Comparison of ENCODE assay signal across 8 cellular contexts in genomic region chr14:60648169-60648933, GRCh38. TPM values are rescaled to one million over a fixed set of nuclear protein-coding genes. Genes with fewer than 3 reads are reported as not detected.
A peak's percentile ranks its signal among the peaks of the same experiment; 100 is the strongest.
DNase-seq lines count a peak whose midpoint lies in the region; ATAC-seq and TF ChIP-seq lines count a peak whose summit lies in the region.

No MANE protein-coding gene starts in this region.

- peaks cover 0 to 4% of the 10 kb centered on the region in 2 donors for H3K36me3 Mint-ChIP-seq in CD4-positive, alpha-beta memory T cell
- H3K36me3 Mint-ChIP-seq in chondrocyte (ENCODE audit: low read depth) = peaks cover 47% of the 10 kb centered on the region
- peaks cover 0 to 4% (median 0%) of the 10 kb centered on the region in 5 donors for H3K36me3 Mint-ChIP-seq in naive thymus-derived CD4-positive, alpha-beta T cell

- peak overlapping the region in 1 of 7 donors; percentile 22 for H3K27ac Mint-ChIP-seq in CD4-positive, alpha-beta memory T cell
- peak overlapping the region; percentile 98 for H3K27ac Mint-ChIP-seq in chondrocyte (ENCODE audit: unreplicated experiment)
- peak overlapping the region in 1 of 9 donors; percentile 46 for H3K27ac Mint-ChIP-seq in naive thymus-derived CD4-positive, alpha-beta T cell

- peak overlapping the region; percentile 40 to 76 (median 66) for H3K4me3 Mint-ChIP-seq in CD4-positive, alpha-beta memory T cell
- H3K4me3 Mint-ChIP-seq in chondrocyte (ENCODE audit: unreplicated experiment) = peak overlapping the region; percentile 98
- H3K4me3 Mint-ChIP-seq in naive thymus-derived CD4-positive, alpha-beta T cell = peak overlapping the region; percentile 57 to 72 (median 66)

- CTCF ChIA-PET in CD4-positive, alpha-beta memory T cell (lab: Charles Lee; ENCODE audit: partially characterized antibody) = no interaction called here
- CTCF ChIA-PET in naive thymus-derived CD4-positive, alpha-beta T cell (lab: Charles Lee) = no interaction called here

- H3K27me3 ChIP-seq in CD4-positive, alpha-beta memory T cell (ENCODE audit: insufficient read depth, low read length) = peaks cover 73% of the 10 kb centered on the region
- peaks cover 4 to 41% of the 10 kb centered on the region in 2 donors for H3K27me3 ChIP-seq in naive thymus-derived CD4-positive, alpha-beta T cell (ENCODE audit: control insufficient read depth in 2 of 2, insufficient read depth in 2 of 2, low read length in 2 of 2)

- H3K9me3 ChIP-seq in CD4-positive, alpha-beta memory T cell (ENCODE audit: control insufficient read depth in 1 of 2, low read length in 2 of 2) = no peaks in the 10 kb centered on the region
- no peaks in the 10 kb centered on the region for H3K9me3 ChIP-seq in naive thymus-derived CD4-positive, alpha-beta T cell (ENCODE audit: control insufficient read depth in 2 of 3, low read length in 3 of 3)

- no peak for ATAC-seq in naive thymus-derived CD4-positive, alpha-beta T cell
- no peak for ATAC-seq in HG03571 (IDR thresholded peaks at IDR 0.05; ENCODE audit: unreplicated experiment)

- intact Hi-C loops in CD4-positive, alpha-beta memory T cell (cut with micrococcal nuclease) = no loop called here
- intact Hi-C loops in naive thymus-derived CD4-positive, alpha-beta T cell (cut with micrococcal nuclease) = no loop called here

- H3K9me3 Mint-ChIP-seq in CD4-positive, alpha-beta memory T cell = peaks cover 0 to 5% (median 0%) of the 10 kb centered on the region in 8 donors
- no peaks in the 10 kb centered on the region for H3K9me3 Mint-ChIP-seq in chondrocyte (ENCODE audit: low read depth)
- H3K9me3 Mint-ChIP-seq in naive thymus-derived CD4-positive, alpha-beta T cell = peaks cover 0 to 4% (median 0%) of the 10 kb centered on the region in 11 donors

- H3K27ac ChIP-seq in CD4-positive, alpha-beta memory T cell (ENCODE audit: low read depth, low read length) = no peak overlapping the region
- H3K27ac ChIP-seq in naive thymus-derived CD4-positive, alpha-beta T cell (ENCODE audit: low read depth, low read length) = no peak overlapping the region

- POLR2A ChIA-PET in CD4-positive, alpha-beta memory T cell (lab: Charles Lee; ENCODE audit: partially characterized antibody) = no interaction called here
- POLR2A ChIA-PET in naive thymus-derived CD4-positive, alpha-beta T cell (lab: Charles Lee) = no interaction called here

- no peak overlapping the region for H3K4me3 ChIP-seq in CD4-positive, alpha-beta memory T cell (ENCODE audit: low read length in 2 of 2)
- no peak overlapping the region for H3K4me3 ChIP-seq in naive thymus-derived CD4-positive, alpha-beta T cell (ENCODE audit: low read length)

- TF ChIP-seq CTCF in chondrocyte (IDR thresholded peaks at IDR 0.05) = no peak

- H3K4me1 ChIP-seq in CD4-positive, alpha-beta memory T cell (ENCODE audit: insufficient read depth, low read length) = peaks cover 44% of the 10 kb centered on the region
- H3K4me1 ChIP-seq in naive thymus-derived CD4-positive, alpha-beta T cell (ENCODE audit: control insufficient read depth in 2 of 2, insufficient read depth in 2 of 2, low read length in 2 of 2) = peaks cover 8 to 19% of the 10 kb centered on the region in 2 donors

- H3K4me1 Mint-ChIP-seq in CD4-positive, alpha-beta memory T cell = peaks cover 22 to 64% (median 46%) of the 10 kb centered on the region in 4 donors
- peaks cover 63% of the 10 kb centered on the region for H3K4me1 Mint-ChIP-seq in chondrocyte (ENCODE audit: low read depth)
- peaks cover 21 to 61% (median 50%) of the 10 kb centered on the region in 7 donors for H3K4me1 Mint-ChIP-seq in naive thymus-derived CD4-positive, alpha-beta T cell

- peaks cover 69 to 70% of the 10 kb centered on the region in 2 donors for H3K27me3 Mint-ChIP-seq in CD4-positive, alpha-beta memory T cell
- no peaks in the 10 kb centered on the region for H3K27me3 Mint-ChIP-seq in chondrocyte (ENCODE audit: low read depth)
- H3K27me3 Mint-ChIP-seq in naive thymus-derived CD4-positive, alpha-beta T cell = peaks cover 81 to 94% (median 85%) of the 10 kb centered on the region in 5 donors

- H3K36me3 ChIP-seq in CD4-positive, alpha-beta memory T cell (ENCODE audit: insufficient read depth, low read length) = no peaks in the 10 kb centered on the region
- no peaks in the 10 kb centered on the region for H3K36me3 ChIP-seq in naive thymus-derived CD4-positive, alpha-beta T cell (ENCODE audit: control insufficient read depth in 2 of 3, insufficient read depth in 3 of 3, low read length in 3 of 3)

- no peak for DNase-seq in CD4-positive, alpha-beta memory T cell
- DNase-seq in HuH-7 (ENCODE audit: low spot score) = peak; percentile 60
- DNase-seq in chondrocyte (ENCODE audit: low spot score) = no peak
- no peak for DNase-seq in naive thymus-derived CD4-positive, alpha-beta T cell
- DNase-seq in NCI-H128 (lab: John Stamatoyannopoulos, UW; ENCODE audit: unreplicated experiment) = no peak
- no peak for DNase-seq in DMS153 treated with DMSO at 0.1 percent for 48 hours (lab: John Stamatoyannopoulos, UW; ENCODE audit: unreplicated experiment)
- DNase-seq in Ammon's horn (ENCODE audit: low spot score) = no peak

RNA-seq across cellular contexts. Expression of gene SIX1, which starts 0.9 kb away (rescaled TPM):
- total RNA-seq in CD4-positive, alpha-beta memory T cell = not detected
- polyA plus RNA-seq in CD4-positive, alpha-beta memory T cell = not detected
- 92.0 to 204 TPM (median 94.6 TPM) in 3 replicates for total RNA-seq in chondrocyte
- under 1 TPM in 1 of 5 experiments, not detected in 4; 0.70 TPM for total RNA-seq in naive thymus-derived CD4-positive, alpha-beta T cell
- not detected for polyA plus RNA-seq in naive thymus-derived CD4-positive, alpha-beta T cell

Comparison
In these comparisons a context has a peak if more than half of its experiments do, and no peak if none do; other contexts are left out.
1. RNA of gene SIX1, which starts 0.9 kb away (total RNA-seq): 92.0 to 204 TPM in chondrocyte; not detected in CD4-positive, alpha-beta memory T cell and 0.70 TPM in naive thymus-derived CD4-positive, alpha-beta T cell; every median in the first group is over 10 times any median in the second.
2. Peak in every context shown above with its lines, with median percentiles within 50 percentile points of each other: H3K4me3 Mint-ChIP-seq.